ENCODE assay signal across 11 cellular contexts in the genomic region with DNA sequence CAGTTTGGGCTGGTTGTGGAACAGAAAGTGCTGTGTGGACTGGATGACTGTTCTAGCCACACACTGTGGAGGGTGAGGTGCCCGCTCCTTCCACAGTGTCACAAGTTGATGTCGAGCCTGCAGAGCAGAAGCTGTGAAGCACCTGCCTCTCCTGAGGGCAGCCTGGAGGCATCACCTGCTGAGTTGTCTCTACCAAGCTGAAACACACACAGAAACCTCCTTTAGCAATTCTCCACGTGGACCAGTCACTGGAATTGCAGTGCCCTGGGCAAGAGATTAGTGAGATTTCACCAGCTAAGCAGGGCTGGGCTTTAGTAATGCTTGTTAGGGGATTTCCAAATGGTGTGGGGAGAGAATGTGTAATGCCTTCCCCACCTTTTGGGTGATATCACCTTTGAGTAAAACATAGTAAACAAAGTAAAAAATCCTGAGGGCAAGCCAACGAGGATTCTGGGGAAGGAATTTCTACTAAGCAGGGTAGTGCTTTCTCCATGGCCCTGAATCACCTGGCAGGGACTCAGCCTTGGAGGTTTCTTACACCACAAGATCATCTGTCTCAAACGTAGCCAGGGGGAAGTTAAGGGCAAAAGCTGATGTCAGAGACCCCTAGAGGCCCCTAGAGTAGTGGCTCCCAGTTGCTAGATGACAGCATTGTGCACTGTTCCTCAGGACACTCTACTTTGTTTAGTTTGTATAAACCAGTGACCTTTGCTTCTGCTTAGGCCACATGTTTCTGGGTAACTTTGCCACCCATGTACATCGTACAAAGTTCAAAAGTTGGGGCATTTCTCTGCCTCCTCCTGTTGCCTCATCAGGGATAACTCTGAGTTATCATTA.
DNase-seq lines count a peak whose midpoint lies in the region; ATAC-seq and TF ChIP-seq lines count a peak whose summit lies in the region.
"Had no signal": no experiment of that assay in that cellular context is flagged by ENCODE, and none has a peak within 500 bp of the region (broad histone marks: within the 10 kb centered on the region; RNA-seq: fewer than 3 reads in every experiment).

No MANE protein-coding gene starts in this region.

- H3K9me3 Mint-ChIP-seq in activated CD8-positive, alpha-beta memory T cell treated with anti-CD3 and anti-CD28 coated beads, Interleukin-2, amount 10 ng/mL, durations not matched to agents 7 days and 5 days (ENCODE audit: low read depth), result peaks cover 2% of the 10 kb centered on the region
- H3K9me3 Mint-ChIP-seq in stimulated activated effector memory CD8-positive, alpha-beta T cell treated with anti-CD3 and anti-CD28 coated beads, Interleukin-12 subunit alpha, Interleukin-12 subunit beta, amount 100 ng/mL, for 72 hours, result no peaks in the 10 kb centered on the region

- no peak overlapping the region for H3K4me2 ChIP-seq in mammary epithelial cell (ENCODE audit: insufficient read depth, low read depth, low read length)

- no peak overlapping the region for H3K4me3 Mint-ChIP-seq in activated CD8-positive, alpha-beta memory T cell treated with anti-CD3 and anti-CD28 coated beads, Interleukin-2, amount 10 ng/mL, durations not matched to agents 7 days and 5 days
- no peak overlapping the region for H3K4me3 Mint-ChIP-seq in stimulated activated effector memory CD8-positive, alpha-beta T cell treated with anti-CD3 and anti-CD28 coated beads, Interleukin-12 subunit alpha, Interleukin-12 subunit beta, amount 100 ng/mL, for 72 hours

- H3K27me3 ChIP-seq in mammary epithelial cell (ENCODE audit: insufficient read depth, low read length), result no peaks in the 10 kb centered on the region

- H3K27ac Mint-ChIP-seq in activated CD8-positive, alpha-beta memory T cell treated with anti-CD3 and anti-CD28 coated beads, Interleukin-2, amount 10 ng/mL, durations not matched to agents 7 days and 5 days, result no peak overlapping the region
- no peak overlapping the region for H3K27ac Mint-ChIP-seq in stimulated activated effector memory CD8-positive, alpha-beta T cell treated with anti-CD3 and anti-CD28 coated beads, Interleukin-12 subunit alpha, Interleukin-12 subunit beta, amount 100 ng/mL, for 72 hours

- no peak for DNase-seq in activated CD8-positive, alpha-beta memory T cell treated with anti-CD3 and anti-CD28 coated beads, Interleukin-2, amount 10 ng/mL, durations not matched to agents 7 days and 5 days
- DNase-seq in activated CD8-positive, alpha-beta memory T cell treated with anti-CD3 and anti-CD28 coated beads, Interleukin-2, amount 50 U/mL, for 48 hours, result no peak
- peak; percentile 99 for DNase-seq in mammary epithelial cell
- DNase-seq in stimulated activated effector memory CD8-positive, alpha-beta T cell treated with anti-CD3 and anti-CD28 coated beads, Interleukin-12 subunit alpha, Interleukin-12 subunit beta, amount 100 ng/mL, for 72 hours (ENCODE audit: low spot score in 2 of 2), result no peak
- no peak for DNase-seq in coronary artery (ENCODE audit: low spot score)
- DNase-seq in NCI-H1092 treated with DMSO at 0.1 percent for 48 hours (lab: John Stamatoyannopoulos, UW), result no peak
- no peak for DNase-seq in foreskin fibroblast
- DNase-seq: KBM-7; stimulated activated CD4-positive, alpha-beta T cell treated with anti-CD3 and anti-CD28 coated beads, Interleukin-1b, Interleukin-23, amount 100 ng/mL, for 48 hours had no signal

- H3K4me3 ChIP-seq in mammary epithelial cell (replicated peaks in 1 of 3; ENCODE audit: insufficient read depth in 1 of 3, low read depth in 2 of 3, low read length in 3 of 3), result no peak overlapping the region
- H3K4me3 ChIP-seq in coronary artery, result no peak overlapping the region
- no peak overlapping the region for H3K4me3 ChIP-seq in foreskin fibroblast (ENCODE audit: low read depth in 1 of 2, low read length in 2 of 2)
- H3K4me3 ChIP-seq: SK-N-MC had no signal

- 23% methylated on average over 6 of the region's 6 CpGs for WGBS in mammary epithelial cell (ENCODE audit: low coverage, missing lambda C conversion rate)

- TF ChIP-seq CTCF in mammary epithelial cell (conservative IDR thresholded peaks at IDR 0.05 in 1 of 2, IDR thresholded peaks at IDR 0.05 in 1 of 2; ENCODE audit: extremely low read depth in 1 of 2, insufficient read depth in 1 of 2, low read depth in 1 of 2, low read length in 2 of 2) (no peak), coronary artery (IDR thresholded peaks at IDR 0.05) (no peak), foreskin fibroblast (IDR thresholded peaks at IDR 0.05; ENCODE audit: low read depth, low read length) (no peak)

- H3K27ac ChIP-seq in mammary epithelial cell (ENCODE audit: insufficient read depth, low read depth, low read length) (peak overlapping the region; percentile 52), coronary artery (no peak overlapping the region)
- H3K27ac ChIP-seq: SK-N-MC had no signal

- peaks cover 4% of the 10 kb centered on the region for H3K4me1 Mint-ChIP-seq in activated CD8-positive, alpha-beta memory T cell treated with anti-CD3 and anti-CD28 coated beads, Interleukin-2, amount 10 ng/mL, durations not matched to agents 7 days and 5 days
- no peaks in the 10 kb centered on the region for H3K4me1 Mint-ChIP-seq in stimulated activated effector memory CD8-positive, alpha-beta T cell treated with anti-CD3 and anti-CD28 coated beads, Interleukin-12 subunit alpha, Interleukin-12 subunit beta, amount 100 ng/mL, for 72 hours

- CTCF ChIA-PET in activated CD8-positive, alpha-beta memory T cell treated with anti-CD3 and anti-CD28 coated beads, Interleukin-2, amount 10 ng/mL, durations not matched to agents 7 days and 5 days (lab: Charles Lee), result interaction anchor here (0.7 kb wide), 1 partner anchor 226 kb away, joined by 3 read pairs; no protein-coding TSS in a partner anchor
- CTCF ChIA-PET in mammary epithelial cell (lab: Charles Lee; ENCODE audit: low non-redundant PET), result no interaction called here

- H3K9ac ChIP-seq in mammary epithelial cell (ENCODE audit: insufficient read depth, low read length), result peak overlapping the region; percentile 25

- intact Hi-C loops in mammary epithelial cell (cut with micrococcal nuclease), result loop anchor here (2.0 to 5.0 kb wide), 2 partner anchors 188 to 231 kb away; no protein-coding TSS in a partner anchor

- dilution Hi-C loops in mammary epithelial cell (cut with HindIII; ENCODE audit: low sequenced_read_pairs), result no loop called here

- no peaks in the 10 kb centered on the region for H3K27me3 Mint-ChIP-seq in activated CD8-positive, alpha-beta memory T cell treated with anti-CD3 and anti-CD28 coated beads, Interleukin-2, amount 10 ng/mL, durations not matched to agents 7 days and 5 days

- H3K4me1 ChIP-seq in mammary epithelial cell (ENCODE audit: insufficient read depth, low read length), result peaks cover 12% of the 10 kb centered on the region

- BruUV-seq in mammary epithelial cell (replicated peaks; lab: Mats Ljungman, UMichigan), result no TSS peak

- ATAC-seq in activated CD8-positive, alpha-beta memory T cell treated with anti-CD3 and anti-CD28 coated beads, Interleukin-2, amount 10 ng/mL, durations not matched to agents 7 days and 5 days, result peak; percentile 30
- ATAC-seq in HG03520 (IDR thresholded peaks at IDR 0.05; ENCODE audit: unreplicated experiment), result peak; percentile 71
- peak; percentile 81 for ATAC-seq in stimulated activated effector memory CD8-positive, alpha-beta T cell treated with anti-CD3 and anti-CD28 coated beads, Interleukin-12 subunit alpha, Interleukin-12 subunit beta, amount 100 ng/mL, for 72 hours

- in situ Hi-C loops in mammary epithelial cell (cut with MboI; ENCODE audit: low sequenced_read_pairs in 2 of 2), result no loop called here

- no peaks in the 10 kb centered on the region for H4K20me1 ChIP-seq in mammary epithelial cell (ENCODE audit: insufficient read depth, low read length)

- no peaks in the 10 kb centered on the region for H3K9me3 ChIP-seq in mammary epithelial cell (replicated peaks; ENCODE audit: insufficient read depth, low read length)

- no peaks in the 10 kb centered on the region for H3K36me3 Mint-ChIP-seq in activated CD8-positive, alpha-beta memory T cell treated with anti-CD3 and anti-CD28 coated beads, Interleukin-2, amount 10 ng/mL, durations not matched to agents 7 days and 5 days
- no peaks in the 10 kb centered on the region for H3K36me3 Mint-ChIP-seq in stimulated activated effector memory CD8-positive, alpha-beta T cell treated with anti-CD3 and anti-CD28 coated beads, Interleukin-12 subunit alpha, Interleukin-12 subunit beta, amount 100 ng/mL, for 72 hours

- H3K79me2 ChIP-seq in mammary epithelial cell (ENCODE audit: insufficient read depth, low read length), result no peaks in the 10 kb centered on the region

- H3K36me3 ChIP-seq in mammary epithelial cell (ENCODE audit: insufficient read depth, low read length), result no peaks in the 10 kb centered on the region

- H2AFZ ChIP-seq in mammary epithelial cell (ENCODE audit: low read depth, low read length), result peak overlapping the region; percentile 35

Comparison
In these comparisons a context has a peak if more than half of its experiments do, and no peak if none do; other contexts are left out.
1. ATAC-seq: peak in every context shown above with its lines; median percentile 81 in stimulated activated effector memory CD8-positive, alpha-beta T cell treated with anti-CD3 and anti-CD28 coated beads, Interleukin-12 subunit alpha, Interleukin-12 subunit beta, amount 100 ng/mL, for 72 hours; 71 in HG03520; 30 in activated CD8-positive, alpha-beta memory T cell treated with anti-CD3 and anti-CD28 coated beads, Interleukin-2, amount 10 ng/mL, durations not matched to agents 7 days and 5 days.